8 cellular contexts compared by ENCODE assay signal in the genomic region with DNA sequence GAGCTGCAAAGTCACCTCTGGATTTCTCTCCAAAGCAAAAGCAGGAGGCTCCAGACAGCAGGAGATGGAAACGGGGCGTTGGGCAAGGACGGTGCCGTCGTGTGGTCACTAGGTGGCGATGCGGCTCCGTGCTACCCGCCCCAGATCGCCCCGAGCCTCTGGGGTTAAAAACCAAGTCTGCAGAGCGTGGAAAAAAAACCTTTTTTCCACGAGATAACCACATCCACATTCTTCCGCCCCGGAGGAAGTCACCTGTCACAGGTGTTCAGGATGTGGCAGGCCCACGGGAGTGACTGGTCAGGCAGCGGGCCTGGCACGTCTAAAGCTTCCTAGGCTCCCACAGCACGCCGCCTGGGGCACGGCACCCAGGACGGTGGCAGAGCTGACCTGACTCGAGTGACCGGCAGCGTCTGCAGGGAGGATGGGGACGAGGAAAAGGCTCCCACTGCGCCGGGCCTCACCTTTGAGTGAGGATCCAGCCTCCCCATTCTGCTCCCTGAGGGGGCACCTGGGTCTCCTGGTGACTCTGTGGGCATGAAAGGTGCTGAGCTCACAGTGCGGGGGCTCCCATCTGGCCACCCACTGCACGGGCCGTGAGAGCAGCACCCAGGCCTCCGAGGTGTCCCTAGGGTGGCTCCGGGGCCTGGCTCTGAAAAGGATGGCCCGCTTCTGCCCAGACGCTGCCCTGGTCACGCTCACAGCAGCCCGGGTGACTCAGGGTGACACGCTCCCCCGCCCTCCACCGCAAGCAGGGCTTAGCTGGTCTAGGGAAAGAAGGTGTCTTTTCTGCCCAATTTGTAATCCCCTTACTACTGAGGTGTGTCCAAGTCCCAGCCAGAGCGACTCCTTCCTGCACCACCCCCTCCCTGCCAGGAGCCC.
DNase-seq lines count a peak whose midpoint lies in the region; ATAC-seq, FAIRE-seq and TF ChIP-seq lines count a peak whose summit lies in the region.

No MANE protein-coding gene starts in this region.

- peak; percentile 97 to 98 (median 97) for TF ChIP-seq CTCF in nephron (IDR thresholded peaks at IDR 0.05; ENCODE audit: unreplicated experiment in 3 of 3)

- no peak overlapping the region for H3K4me3 Mint-ChIP-seq in nephron
- H3K4me3 Mint-ChIP-seq in stimulated activated naive CD8-positive, alpha-beta T cell treated with anti-CD3 and anti-CD28 coated beads, Interleukin-15, amount 100 ng/mL, for 72 hours, result peak overlapping the region in 1 of 2 donors; percentile 39

- peak; percentile 70 for FAIRE-seq in RCC 7860 (lab: Jason Lieb, UNC)

- peak; percentile 80 for ATAC-seq in GM19438 (IDR thresholded peaks at IDR 0.05; ENCODE audit: low read depth, unreplicated experiment)
- ATAC-seq in stimulated activated naive CD8-positive, alpha-beta T cell treated with anti-CD3 and anti-CD28 coated beads, Interleukin-15, amount 100 ng/mL, for 72 hours, result peak; percentile 86

- TF ChIP-seq RAD21 in Ishikawa (IDR thresholded peaks at IDR 0.05; ENCODE audit: low read depth), result peak; percentile 93

- no peaks in the 10 kb centered on the region for H3K27me3 Mint-ChIP-seq in nephron (ENCODE audit: low read depth)
- H3K27me3 Mint-ChIP-seq in stimulated activated naive CD8-positive, alpha-beta T cell treated with anti-CD3 and anti-CD28 coated beads, Interleukin-15, amount 100 ng/mL, for 72 hours, result no peaks in the 10 kb centered on the region

- TF ChIP-seq EP300 in Ishikawa (IDR thresholded peaks at IDR 0.05; ENCODE audit: borderline replicate concordance), result peak; percentile 38; the same call in 1 of the 2 replicates

- no peak overlapping the region for H3K27ac Mint-ChIP-seq in nephron
- no peak overlapping the region for H3K27ac Mint-ChIP-seq in stimulated activated naive CD8-positive, alpha-beta T cell treated with anti-CD3 and anti-CD28 coated beads, Interleukin-15, amount 100 ng/mL, for 72 hours

- H3K4me1 Mint-ChIP-seq in nephron, result no peaks in the 10 kb centered on the region
- H3K4me1 Mint-ChIP-seq in stimulated activated naive CD8-positive, alpha-beta T cell treated with anti-CD3 and anti-CD28 coated beads, Interleukin-15, amount 100 ng/mL, for 72 hours, result peaks cover 71% of the 10 kb centered on the region

- H3K36me3 Mint-ChIP-seq in nephron (ENCODE audit: low read depth), result peaks cover 5% of the 10 kb centered on the region

- DNase-seq in C1 segment of cervical spinal cord (lab: John Stamatoyannopoulos, UW), result peak in 13 of 14 donors; percentile 27 to 81 (median 63)
- peak; percentile 80 for DNase-seq in RCC 7860 (ENCODE audit: low spot score)
- peak; percentile 66 for DNase-seq in activated T-helper 1 cell treated with Interleukin-2 at 50 U/mL for 16 hours (ENCODE audit: low read depth)
- DNase-seq in fibroblast of gingiva (ENCODE audit: low read depth), result peak; percentile 64
- peak; percentile 73 to 76 for DNase-seq in stimulated activated naive CD8-positive, alpha-beta T cell treated with anti-CD3 and anti-CD28 coated beads, Interleukin-15, amount 100 ng/mL, for 72 hours

- H3K9me3 Mint-ChIP-seq in nephron, result no peaks in the 10 kb centered on the region
- H3K9me3 Mint-ChIP-seq in stimulated activated naive CD8-positive, alpha-beta T cell treated with anti-CD3 and anti-CD28 coated beads, Interleukin-15, amount 100 ng/mL, for 72 hours, result no peaks in the 10 kb centered on the region

TF ChIP-seq in Ishikawa, 13 proteins besides CTCF, POLR2A, EP300 and RAD21:
- 0 out of 2 replicates have a peak, but pooled peaks have one; percentile 26 for TF ChIP-seq TEAD4 (IDR thresholded peaks at IDR 0.05)
- TF ChIP-seq TCF12 (IDR thresholded peaks at IDR 0.05; ENCODE audit: low read depth), result peak; percentile 10
- TF ChIP-seq FOXM1 (IDR thresholded peaks at IDR 0.05; ENCODE audit: borderline replicate concordance, low read depth), result no peak
- TF ChIP-seq CEBPB (IDR thresholded peaks at IDR 0.05), result 0 out of 2 replicates have a peak, but pooled peaks have one; percentile 7

Comparison
In these comparisons a context has a peak if more than half of its experiments do, and no peak if none do; other contexts are left out.
1. Peak in every context shown above with its lines: DNase-seq and ATAC-seq.